Comparison of ENCODE assay signal across 8 cellular contexts in genomic region chr4:127965803-127966175, GRCh38. TPM values are rescaled to one million over a fixed set of nuclear protein-coding genes. Genes with fewer than 3 reads are reported as not detected.
DNase-seq lines count a peak whose midpoint lies in the region; ATAC-seq lines count a peak whose summit lies in the region.

No MANE protein-coding gene starts in this region.

- H3K27ac Mint-ChIP-seq in dendritic cell treated with granulocyte-macrophage colony-stimulating factor and Interleukin-4, amounts not matched to agents 40 ng/mL and 50 ng/mL, for 4 days: peak overlapping the region; percentile 97

- H3K9me3 ChIP-seq in mesodermal cell (ENCODE audit: control insufficient read depth, low read length): no peaks in the 10 kb centered on the region

- peaks cover 19% of the 10 kb centered on the region for H3K4me1 Mint-ChIP-seq in dendritic cell treated with granulocyte-macrophage colony-stimulating factor and Interleukin-4, amounts not matched to agents 40 ng/mL and 50 ng/mL, for 4 days (ENCODE audit: low read depth)

- H3K36me3 Mint-ChIP-seq in dendritic cell treated with granulocyte-macrophage colony-stimulating factor and Interleukin-4, amounts not matched to agents 40 ng/mL and 50 ng/mL, for 4 days (ENCODE audit: low read depth): peaks cover 14% of the 10 kb centered on the region

- 1 to 2% methylated on average over 13 to 15 of the region's 15 CpGs for WGBS in mesodermal cell (ENCODE audit: insufficient coverage in 2 of 2), 2 experiments

- peak; percentile 19 for DNase-seq in NCI-H510A (lab: John Stamatoyannopoulos, UW)
- no peak for DNase-seq in NCI-H510A treated with DMSO at 0.1 percent for 48 hours (lab: John Stamatoyannopoulos, UW)
- DNase-seq in NCI-H1694 (lab: John Stamatoyannopoulos, UW): peak; percentile 42
- DNase-seq in activated CD4-positive, alpha-beta T cell treated with anti-CD3 and anti-CD28 coated beads, Interleukin-2, amount 50 U/mL, for 24 hours (ENCODE audit: low read depth in 1 of 2, low spot score in 1 of 2): peak; percentile 50 to 58
- DNase-seq in stimulated activated CD8-positive, alpha-beta memory T cell treated with anti-CD3 and anti-CD28 coated beads, Interleukin-2, amount 100 ng/mL, for 48 hours (ENCODE audit: low read depth in 2 of 2): peak; percentile 54 to 58

- peak overlapping the region; percentile 96 for H3K4me3 Mint-ChIP-seq in dendritic cell treated with granulocyte-macrophage colony-stimulating factor and Interleukin-4, amounts not matched to agents 40 ng/mL and 50 ng/mL, for 4 days

- H3K9me3 Mint-ChIP-seq in dendritic cell treated with granulocyte-macrophage colony-stimulating factor and Interleukin-4, amounts not matched to agents 40 ng/mL and 50 ng/mL, for 4 days: no peaks in the 10 kb centered on the region

- H3K36me3 ChIP-seq in mesodermal cell (ENCODE audit: control insufficient read depth, insufficient read depth, low read length): peaks cover 6% of the 10 kb centered on the region

- peak overlapping the region; percentile 94 for H3K4me3 ChIP-seq in mesodermal cell (ENCODE audit: extremely low read depth, insufficient read depth, low read length, poor library complexity, severe bottlenecking)

- peaks cover 4% of the 10 kb centered on the region for H3K4me1 ChIP-seq in mesodermal cell (ENCODE audit: control insufficient read depth, insufficient read depth, low read length, poor library complexity, severe bottlenecking)

- intact Hi-C loops in dendritic cell treated with granulocyte-macrophage colony-stimulating factor and Interleukin-4, amounts not matched to agents 40 ng/mL and 50 ng/mL, for 4 days (cut with micrococcal nuclease): loop anchor here (1.0 to 10.0 kb wide), 5 partner anchors 85 to 341 kb away; partner anchors contain the start of genes HSPA4L, LARP1B, PGRMC2 and PLK4

- ATAC-seq in HG02870 (IDR thresholded peaks at IDR 0.05; ENCODE audit: unreplicated experiment): peak; percentile 25

- H3K27me3 Mint-ChIP-seq in dendritic cell treated with granulocyte-macrophage colony-stimulating factor and Interleukin-4, amounts not matched to agents 40 ng/mL and 50 ng/mL, for 4 days: no peaks in the 10 kb centered on the region

- H3K27ac ChIP-seq in mesodermal cell (ENCODE audit: low read depth, low read length, severe bottlenecking): peak overlapping the region; percentile 78

RNA-seq across cellular contexts. Expression of gene ABHD18, which starts 0.6 kb away (rescaled TPM):
- polyA plus RNA-seq in mesodermal cell (2013, experiment 1 of 2): 8.6 TPM
- polyA plus RNA-seq in mesodermal cell (2013, experiment 2 of 2): 10.4 TPM

RNA-seq across cellular contexts. Expression of gene MFSD8, which starts 0.8 kb away (rescaled TPM):
- polyA plus RNA-seq in mesodermal cell (2013, experiment 1 of 2): 9.9 TPM
- 14.6 TPM for polyA plus RNA-seq in mesodermal cell (2013, experiment 2 of 2)
